ENCODE assay signal across 8 cellular contexts in the genomic region with DNA sequence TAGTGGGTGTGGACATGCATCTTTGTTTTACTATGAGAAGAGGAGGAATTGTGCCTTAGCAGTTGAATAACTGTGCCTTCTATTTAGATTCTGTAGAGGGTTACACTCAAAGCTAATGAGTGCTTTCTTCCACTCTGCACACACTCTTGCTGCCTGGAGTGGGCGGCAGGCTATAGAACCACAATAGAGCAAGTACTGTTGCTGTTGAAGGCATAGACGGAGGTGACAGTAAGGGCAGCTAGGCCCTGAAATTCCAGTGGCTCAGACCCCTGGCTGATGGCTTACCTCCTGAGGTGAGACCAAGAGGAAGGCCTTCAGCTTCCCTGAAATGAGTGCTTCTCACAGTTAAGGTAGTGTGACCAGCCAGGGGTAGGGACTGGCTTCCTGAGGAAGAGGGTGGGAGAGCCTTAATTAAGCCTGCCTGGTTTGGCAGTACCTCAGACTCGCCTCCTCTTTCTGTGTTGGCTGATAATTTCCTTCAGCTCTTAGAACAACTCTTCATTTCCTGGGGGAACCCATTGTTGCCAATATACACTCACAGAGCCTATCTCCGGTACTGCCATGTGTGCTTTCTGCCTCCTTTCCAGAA. TPM values are rescaled to one million over a fixed set of nuclear protein-coding genes. Genes with fewer than 3 reads are reported as not detected.
DNase-seq lines count a peak whose midpoint lies in the region; FAIRE-seq and TF ChIP-seq lines count a peak whose summit lies in the region.

No MANE protein-coding gene starts in this region.

- no peaks in the 10 kb centered on the region for H3K27me3 ChIP-seq in BLaER1
- no peaks in the 10 kb centered on the region for H3K27me3 ChIP-seq in adrenal gland

- WGBS in adrenal gland, 4 donors, result 60 to 78% (median 70%) methylated on average over 4 of the region's 4 CpGs

- intact Hi-C loops in adrenal gland (cut with DNase I), result no loop called here

- H3K9ac ChIP-seq in BLaER1, result peak overlapping the region; percentile 60; the same call in 1 of the 2 replicates

- TF ChIP-seq POLR2A in adrenal gland (IDR thresholded peaks at IDR 0.05), result no peak

- peak overlapping the region; percentile 54 for H3K27ac ChIP-seq in BLaER1
- peak overlapping the region in 4 of 5 donors; percentile 6 to 87 (median 76) for H3K27ac ChIP-seq in adrenal gland

- H3K4me1 ChIP-seq in BLaER1 (peaks cover 73% of the 10 kb centered on the region), adrenal gland (replicated peaks in 1 of 2) (peaks cover 67 to 78% of the 10 kb centered on the region in 2 donors)

- DNase-seq in Kasumi-1 (lab: John Stamatoyannopoulos, UW), result peak; percentile 32 to 34
- no peak for DNase-seq in adrenal gland
- no peak for DNase-seq in NCI-H774 (lab: John Stamatoyannopoulos, UW)
- no peak for DNase-seq in NOMO-1 treated with dmso at 0.1 percent for 144 hours (lab: John Stamatoyannopoulos, UW; ENCODE audit: unreplicated experiment)
- no peak for DNase-seq in D721Med (ENCODE audit: insufficient read length, low spot score)
- DNase-seq in HK-2 (ENCODE audit: unreplicated experiment), result no peak

- no peak for FAIRE-seq in D721Med (lab: Jason Lieb, UNC)

- H3K9me3 Mint-ChIP-seq in nephron, result peaks cover 3% of the 10 kb centered on the region

- peak overlapping the region in 1 of 3 experiments; percentile 16 for H3K4me3 Mint-ChIP-seq in nephron

- peak overlapping the region; percentile 68 for H3K4me2 ChIP-seq in BLaER1

- H3K27ac Mint-ChIP-seq in nephron, result peak overlapping the region; percentile 85 to 87 (median 87)

- H3K36me3 ChIP-seq in BLaER1, result peaks cover 5% of the 10 kb centered on the region; the same call in 1 of the 2 replicates
- H3K36me3 ChIP-seq in adrenal gland (replicated peaks in 1 of 2), result no peaks in the 10 kb centered on the region

- TF ChIP-seq CTCF in adrenal gland (IDR thresholded peaks at IDR 0.05) (no peak), nephron (IDR thresholded peaks at IDR 0.05; ENCODE audit: unreplicated experiment in 3 of 3) (no peak), D721Med (IDR thresholded peaks at IDR 0.05; ENCODE audit: insufficient read depth, missing control alignments) (no peak)

- H3K4me1 Mint-ChIP-seq in nephron, result peaks cover 72% of the 10 kb centered on the region

- H3K9me3 ChIP-seq in BLaER1 (peaks cover 19% of the 10 kb centered on the region), adrenal gland (replicated peaks in 1 of 3) (peaks cover 0 to 3% (median 0%) of the 10 kb centered on the region in 3 donors)

- H3K36me3 Mint-ChIP-seq in nephron (ENCODE audit: low read depth), result peaks cover 4% of the 10 kb centered on the region

- no peaks in the 10 kb centered on the region for H3K27me3 Mint-ChIP-seq in nephron (ENCODE audit: low read depth)

- H4K20me1 ChIP-seq in BLaER1, result peaks cover 87% of the 10 kb centered on the region

- H3K4me3 ChIP-seq in BLaER1 (no peak overlapping the region), adrenal gland (no peak overlapping the region)

RNA-seq across cellular contexts. Expression of a gene that starts 24.7 kb away (rescaled TPM):
- total RNA-seq in adrenal gland, result 10 to 100 TPM; 33.3 to 75.5 (median 52.0) TPM
- 10 to 100 TPM in 1 of 3 donors, 1 to 10 TPM in 2; 7.8 to 22.8 (median 9.3) TPM for polyA plus RNA-seq in adrenal gland

Comparison
In these comparisons a context has a peak if more than half of its experiments do, and no peak if none do; other contexts are left out.
1. DNase-seq: peak in Kasumi-1 (2 of 2); none in adrenal gland (0 of 7), NCI-H774 (single experiment), NOMO-1 treated with dmso at 0.1 percent for 144 hours (single experiment), D721Med (single experiment) and HK-2 (single experiment).